In genomic region chr10:130190737-130191115, GRCh38 we compare ENCODE assay signal across 8 cellular contexts. TPM values are rescaled to one million over a fixed set of nuclear protein-coding genes. Genes with fewer than 3 reads are reported as not detected.
DNase-seq lines count a peak whose midpoint lies in the region; ATAC-seq, FAIRE-seq and TF ChIP-seq lines count a peak whose summit lies in the region.

No MANE protein-coding gene starts in this region.

- H3K27me3 ChIP-seq in adipocyte (replicated peaks; ENCODE audit: control insufficient read depth, insufficient read depth, low read length) (no peaks in the 10 kb centered on the region), right cardiac atrium (ENCODE audit: control insufficient read depth, insufficient read depth) (no peaks in the 10 kb centered on the region), rectal smooth muscle tissue (ENCODE audit: control insufficient read depth, insufficient read depth, low read length) (peaks cover 2% of the 10 kb centered on the region)

- H3K9me3 ChIP-seq in adipocyte (ENCODE audit: control insufficient read depth, low read length) (no peaks in the 10 kb centered on the region), right cardiac atrium (ENCODE audit: control insufficient read depth, low read length) (no peaks in the 10 kb centered on the region)

- peaks cover 16% of the 10 kb centered on the region for H3K36me3 ChIP-seq in adipocyte (ENCODE audit: control insufficient read depth, insufficient read depth, low read length, severe bottlenecking)
- H3K36me3 ChIP-seq in rectal smooth muscle tissue (ENCODE audit: control insufficient read depth, insufficient read depth, low read length) = peaks cover 3% of the 10 kb centered on the region

- WGBS in right cardiac atrium = 9% methylated on average over 25 of the region's 25 CpGs

- intact Hi-C loops in right cardiac atrium (cut with DNase I) = loop anchor here in 3 of 4 donors (5.0 to 10.0 kb wide), 4 partner anchors 1594 to 1684 kb away; no protein-coding TSS in a partner anchor

- no peak overlapping the region for H3K27ac Mint-ChIP-seq in activated naive CD4-positive, alpha-beta T cell treated with anti-CD3 and anti-CD28 coated beads, Interleukin-2, amount 50 U/mL, for 72 hours

- DNase-seq in EH (ENCODE audit: low read depth) (peak; percentile 3), adipocyte (ENCODE audit: low read depth) (no peak), right cardiac atrium (peak in 1 of 3 donors; percentile 73), HuH-7 (ENCODE audit: low spot score) (no peak), GM12891 (ENCODE audit: insufficient read length, low spot score) (no peak)
- DNase-seq in activated naive CD4-positive, alpha-beta T cell treated with anti-CD3 and anti-CD28 coated beads, Interleukin-2, amount 50 U/mL, for 72 hours (ENCODE audit: low spot score in 2 of 2) = no peak

- peak overlapping the region; percentile 80 for H3K4me3 ChIP-seq in adipocyte (ENCODE audit: low read length)
- peak overlapping the region; percentile 47 for H3K4me3 ChIP-seq in right cardiac atrium (ENCODE audit: low read length)
- H3K4me3 ChIP-seq in rectal smooth muscle tissue (ENCODE audit: low read length) = peak overlapping the region; percentile 73

- H3K9me3 Mint-ChIP-seq in activated naive CD4-positive, alpha-beta T cell treated with anti-CD3 and anti-CD28 coated beads, Interleukin-2, amount 50 U/mL, for 72 hours = no peaks in the 10 kb centered on the region

- no peak overlapping the region for H3K27ac ChIP-seq in right cardiac atrium (ENCODE audit: low read length)
- H3K27ac ChIP-seq in rectal smooth muscle tissue (ENCODE audit: low read depth, low read length) = no peak overlapping the region

- peaks cover 8% of the 10 kb centered on the region for H3K4me1 ChIP-seq in adipocyte (ENCODE audit: control insufficient read depth, insufficient read depth, low read length)
- no peaks in the 10 kb centered on the region for H3K4me1 ChIP-seq in right cardiac atrium (ENCODE audit: control insufficient read depth, insufficient read depth, low read length)
- H3K4me1 ChIP-seq in rectal smooth muscle tissue (ENCODE audit: control insufficient read depth, insufficient read depth, low read length) = no peaks in the 10 kb centered on the region

- H3K9ac ChIP-seq in adipocyte (ENCODE audit: low read length) = peak overlapping the region; percentile 81
- H3K9ac ChIP-seq in rectal smooth muscle tissue (ENCODE audit: low read length) = no peak overlapping the region

- no peaks in the 10 kb centered on the region for H3K36me3 Mint-ChIP-seq in activated naive CD4-positive, alpha-beta T cell treated with anti-CD3 and anti-CD28 coated beads, Interleukin-2, amount 50 U/mL, for 72 hours

- ATAC-seq in right cardiac atrium = peak; percentile 33 to 37
- ATAC-seq in GM19023 (IDR thresholded peaks at IDR 0.05; ENCODE audit: unreplicated experiment) = no peak
- no peak for ATAC-seq in activated naive CD4-positive, alpha-beta T cell treated with anti-CD3 and anti-CD28 coated beads, Interleukin-2, amount 50 U/mL, for 72 hours

- no peak for TF ChIP-seq POLR2A in GM12891 (IDR thresholded peaks at IDR 0.05; ENCODE audit: low read depth, low read length)

- FAIRE-seq in GM12891 (lab: Jason Lieb, UNC) = no peak

TF ChIP-seq in GM12891, 5 proteins besides CTCF, POLR2A, EP300 and RAD21:
- TF ChIP-seq POLR2AphosphoS5 (IDR thresholded peaks at IDR 0.05; ENCODE audit: low read depth, low read length) (no peak), POU2F2 (IDR thresholded peaks at IDR 0.05; ENCODE audit: low read depth, low read length) (no peak), PAX5 (IDR thresholded peaks at IDR 0.05; ENCODE audit: insufficient read depth, low read length, severe bottlenecking) (no peak), TAF1 (IDR thresholded peaks at IDR 0.05; ENCODE audit: low read depth, low read length) (no peak), SPI1 (IDR thresholded peaks at IDR 0.05; ENCODE audit: low read depth, low read length) (no peak)

RNA-seq across cellular contexts. Expression of gene GLRX3, which starts 54.5 kb away (rescaled TPM):
- total RNA-seq in right cardiac atrium = 10 to 100 TPM; 52.8 to 60.0 (median 57.0) TPM
- polyA plus RNA-seq in right cardiac atrium = 62.5 TPM
- 106 TPM for polyA plus RNA-seq in GM12891 (2012; ENCODE audit: low read depth, missing spikeins)
- total RNA-seq in activated naive CD4-positive, alpha-beta T cell treated with anti-CD3 and anti-CD28 coated beads, Interleukin-2, amount 50 U/mL, for 72 hours = 100 to 1,000 TPM in 1 of 2 donors, 10 to 100 TPM in 1; 94.1 to 103 TPM

Comparison
In these comparisons a context has a peak if more than half of its experiments do, and no peak if none do; other contexts are left out.
1. ATAC-seq: peak in right cardiac atrium (2 of 2); none in GM19023 (single experiment) and activated naive CD4-positive, alpha-beta T cell treated with anti-CD3 and anti-CD28 coated beads, Interleukin-2, amount 50 U/mL, for 72 hours (0 of 2).
2. Peak in every context shown above with its lines, with median percentiles within 50 percentile points of each other: H3K4me3 ChIP-seq.